In genomic region chr3:157464283-157464682, GRCh38 we compare ENCODE assay signal across 31 cellular contexts. TPM values are rescaled to one million over a fixed set of nuclear protein-coding genes. Genes with fewer than 3 reads are reported as not detected.
DNase-seq lines count a peak whose midpoint lies in the region; ATAC-seq and TF ChIP-seq lines count a peak whose summit lies in the region.
"Had no signal": no experiment of that assay in that cellular context is flagged by ENCODE, and none has a peak within 500 bp of the region (broad histone marks: within the 10 kb centered on the region; RNA-seq: fewer than 3 reads in every experiment).

No MANE protein-coding gene starts in this region.

- H3K4me3 ChIP-seq in mesenchymal stem cell (ENCODE audit: insufficient read depth in 1 of 2, low read depth in 1 of 2, low read length in 2 of 2) (no peak overlapping the region), neuronal stem cell (ENCODE audit: low read length in 2 of 2) (no peak overlapping the region)
- H3K4me3 ChIP-seq: BLaER1 treated with 17β-estradiol and CSF1 and Interleukin-3, amounts not matched to agents 10 nM and 100 nM; coronary artery; HAP-1; lower lobe of right lung; SJCRH30; suprapubic skin; upper lobe of right lung had no signal

- no peak overlapping the region for H3K27ac Mint-ChIP-seq in chondrocyte (ENCODE audit: unreplicated experiment)
- H3K27ac Mint-ChIP-seq: activated naive CD4-positive, alpha-beta T cell treated with anti-CD3 and anti-CD28 coated beads, Interleukin-2, amount 50 U/mL, for 24 hours; IgD-negative memory B cell; natural killer cell treated with Interleukin-12 subunit alpha and Interleukin-12 subunit beta and Interleukin-15 and Interleukin-18, amount 100 ng/mL, for 72 hours had no signal

- H2BK12ac ChIP-seq in mesenchymal stem cell (ENCODE audit: low read length in 2 of 2) (no peak overlapping the region), neuronal stem cell (ENCODE audit: low read length) (no peak overlapping the region)

- H2BK5ac ChIP-seq in mesenchymal stem cell (ENCODE audit: low read depth, low read length, poor library complexity, severe bottlenecking) = peak overlapping the region; percentile 22
- no peak overlapping the region for H2BK5ac ChIP-seq in neuronal stem cell (ENCODE audit: low read length)

- WGBS in mesenchymal stem cell = 87% methylated on average over 2 of the region's 3 CpGs
- WGBS in neuronal stem cell (ENCODE audit: extremely low coverage in 2 of 2, insufficient read length in 2 of 2, insufficient replicate concordance in 1 of 2), 2 donors = no CpG with 5 or more reads among the region's 3 CpGs

- no peaks in the 10 kb centered on the region for H3K36me3 Mint-ChIP-seq in chondrocyte (ENCODE audit: low read depth)
- H3K36me3 Mint-ChIP-seq: activated naive CD4-positive, alpha-beta T cell treated with anti-CD3 and anti-CD28 coated beads, Interleukin-2, amount 50 U/mL, for 24 hours; IgD-negative memory B cell; natural killer cell treated with Interleukin-12 subunit alpha and Interleukin-12 subunit beta and Interleukin-15 and Interleukin-18, amount 100 ng/mL, for 72 hours had no signal

- ATAC-seq in GM21381 (IDR thresholded peaks at IDR 0.05; ENCODE audit: unreplicated experiment) = no peak
- ATAC-seq: lower lobe of right lung; natural killer cell treated with Interleukin-12 subunit alpha and Interleukin-12 subunit beta and Interleukin-15 and Interleukin-18, amount 100 ng/mL, for 72 hours; upper lobe of right lung had no signal

- H3K4ac ChIP-seq in mesenchymal stem cell (ENCODE audit: low read depth in 1 of 2, low read length in 2 of 2) (no peak overlapping the region), neuronal stem cell (ENCODE audit: low read length) (no peak overlapping the region)

- no peaks in the 10 kb centered on the region for H3K9me3 Mint-ChIP-seq in chondrocyte (ENCODE audit: low read depth)
- H3K9me3 Mint-ChIP-seq: activated naive CD4-positive, alpha-beta T cell treated with anti-CD3 and anti-CD28 coated beads, Interleukin-2, amount 50 U/mL, for 24 hours; IgD-negative memory B cell had no signal

- no peak overlapping the region for H4K8ac ChIP-seq in mesenchymal stem cell (ENCODE audit: low read length)
- no peak overlapping the region for H4K8ac ChIP-seq in neuronal stem cell (ENCODE audit: low read depth, low read length)

- H3K18ac ChIP-seq in mesenchymal stem cell (ENCODE audit: low read depth in 1 of 2, low read length in 2 of 2) (no peak overlapping the region), neuronal stem cell (ENCODE audit: low read length) (no peak overlapping the region)

- peak overlapping the region; percentile 77 for H3K27ac ChIP-seq in mesenchymal stem cell (ENCODE audit: low read length, poor library complexity, severe bottlenecking)
- H3K27ac ChIP-seq in neuronal stem cell (replicated peaks; ENCODE audit: low read length) = no peak overlapping the region
- H3K27ac ChIP-seq: BLaER1 treated with 17β-estradiol and CSF1 and Interleukin-3, amounts not matched to agents 10 nM and 100 nM; coronary artery; epithelial cell of prostate; lower lobe of right lung; SJCRH30; suprapubic skin; upper lobe of right lung; WERI-Rb-1 had no signal

- H3K27me3 Mint-ChIP-seq in chondrocyte (ENCODE audit: low read depth) = no peaks in the 10 kb centered on the region
- H3K27me3 Mint-ChIP-seq: IgD-negative memory B cell; natural killer cell treated with Interleukin-12 subunit alpha and Interleukin-12 subunit beta and Interleukin-15 and Interleukin-18, amount 100 ng/mL, for 72 hours had no signal

- H3K4me1 Mint-ChIP-seq in chondrocyte (ENCODE audit: low read depth) = peaks cover 14% of the 10 kb centered on the region
- H3K4me1 Mint-ChIP-seq: activated naive CD4-positive, alpha-beta T cell treated with anti-CD3 and anti-CD28 coated beads, Interleukin-2, amount 50 U/mL, for 24 hours had no signal

- H4K91ac ChIP-seq in mesenchymal stem cell (ENCODE audit: low read length) (no peak overlapping the region), neuronal stem cell (ENCODE audit: low read depth, low read length, poor library complexity) (no peak overlapping the region)

- H2BK15ac ChIP-seq in mesenchymal stem cell (ENCODE audit: low read depth, poor library complexity, severe bottlenecking) (no peak overlapping the region), neuronal stem cell (ENCODE audit: low read length) (no peak overlapping the region)

- H3K9ac ChIP-seq in mesenchymal stem cell (ENCODE audit: low read length) (no peak overlapping the region), neuronal stem cell (ENCODE audit: low read depth, low read length, poor library complexity) (no peak overlapping the region)
- H3K9ac ChIP-seq: BLaER1 treated with 17β-estradiol and CSF1 and Interleukin-3, amounts not matched to agents 10 nM and 100 nM had no signal

- H3K4me3 Mint-ChIP-seq in chondrocyte (ENCODE audit: unreplicated experiment) = no peak overlapping the region
- H3K4me3 Mint-ChIP-seq: activated naive CD4-positive, alpha-beta T cell treated with anti-CD3 and anti-CD28 coated beads, Interleukin-2, amount 50 U/mL, for 24 hours; IgD-negative memory B cell; natural killer cell treated with Interleukin-12 subunit alpha and Interleukin-12 subunit beta and Interleukin-15 and Interleukin-18, amount 100 ng/mL, for 72 hours had no signal

- H3K9me3 ChIP-seq in mesenchymal stem cell (ENCODE audit: control insufficient read depth, low read length) = no peaks in the 10 kb centered on the region
- no peaks in the 10 kb centered on the region for H3K9me3 ChIP-seq in neuronal stem cell (replicated peaks in 1 of 2; ENCODE audit: control insufficient read depth in 2 of 2, insufficient read depth in 1 of 2, low read depth in 1 of 2, low read length in 2 of 2)
- H3K9me3 ChIP-seq: BLaER1 treated with 17β-estradiol and CSF1 and Interleukin-3, amounts not matched to agents 10 nM and 100 nM; HAP-1; lower lobe of right lung; suprapubic skin; upper lobe of right lung had no signal

- H3K79me1 ChIP-seq in mesenchymal stem cell (replicated peaks; ENCODE audit: low read length, poor library complexity, severe bottlenecking) = peaks cover 3% of the 10 kb centered on the region
- H3K79me1 ChIP-seq in neuronal stem cell (ENCODE audit: low read depth, low read length) = no peaks in the 10 kb centered on the region

- H3K4me2 ChIP-seq in mesenchymal stem cell (ENCODE audit: low read length, poor library complexity, severe bottlenecking) = no peak overlapping the region
- H3K4me2 ChIP-seq in neuronal stem cell (ENCODE audit: insufficient read depth, low read length, poor library complexity, severe bottlenecking) = no peak overlapping the region
- H3K4me2 ChIP-seq: BLaER1 treated with 17β-estradiol and CSF1 and Interleukin-3, amounts not matched to agents 10 nM and 100 nM had no signal

- H3K23ac ChIP-seq in mesenchymal stem cell (ENCODE audit: low read length in 2 of 2) (no peak overlapping the region), neuronal stem cell (ENCODE audit: low read depth, low read length, poor library complexity) (no peak overlapping the region)

- H2AFZ ChIP-seq in mesenchymal stem cell (ENCODE audit: low read depth, low read length) (no peak overlapping the region), neuronal stem cell (ENCODE audit: low read length) (no peak overlapping the region)

- no peak for TF ChIP-seq CTCF in chondrocyte (IDR thresholded peaks at IDR 0.05)

- DNase-seq in HCEC 1CT (peak; percentile 55), NCI-H2171 (lab: John Stamatoyannopoulos, UW) (peak; percentile 23), fibroblast of gingiva (ENCODE audit: low read depth) (peak; percentile 68), mesenchymal stem cell (peak; percentile 20), chondrocyte (ENCODE audit: low spot score) (no peak), neuronal stem cell (ENCODE audit: low spot score) (no peak), putamen (ENCODE audit: low spot score) (no peak)
- DNase-seq: activated CD4-positive, alpha-beta T cell treated with anti-CD3 and anti-CD28 coated beads for 48 hours; DMS153; effector memory CD4-positive, alpha-beta T cell; foreskin melanocyte; lower lobe of right lung; NCI-H187 treated with DMSO at 0.1 percent for 48 hours; NCI-H345; NCI-H748 treated with DMSO at 0.1 percent for 48 hours; stimulated activated CD4-positive, alpha-beta T cell treated with anti-CD3 and anti-CD28 coated beads, Interleukin-1b, Interleukin-23, amount 100 ng/mL, for 48 hours; stimulated activated naive CD4-positive, alpha-beta T cell treated with Interleukin-2 at 50 U/mL for 16 hours; T1000; upper lobe of right lung; WERI-Rb-1 had no signal

- peaks cover 11% of the 10 kb centered on the region for H3K4me1 ChIP-seq in mesenchymal stem cell (ENCODE audit: control insufficient read depth, insufficient read depth, low read depth, low read length)
- no peaks in the 10 kb centered on the region for H3K4me1 ChIP-seq in neuronal stem cell (ENCODE audit: control insufficient read depth in 2 of 2, insufficient read depth in 1 of 2, low read depth in 1 of 2, low read length in 2 of 2)
- H3K4me1 ChIP-seq: HAP-1, lower lobe of right lung, upper lobe of right lung had no signal

- H3K36me3 ChIP-seq in mesenchymal stem cell (ENCODE audit: control insufficient read depth in 1 of 2, insufficient read depth in 2 of 2, low read depth in 1 of 2, low read length in 2 of 2) (peaks cover 0 to 3% of the 10 kb centered on the region in 2 experiments), neuronal stem cell (replicated peaks in 1 of 2; ENCODE audit: control insufficient read depth in 2 of 2, insufficient read depth in 2 of 2, low read length in 2 of 2) (peaks cover 0 to 6% of the 10 kb centered on the region in 2 donors)
- H3K36me3 ChIP-seq: BLaER1 treated with 17β-estradiol and CSF1 and Interleukin-3, amounts not matched to agents 10 nM and 100 nM; HAP-1; SJCRH30; suprapubic skin; upper lobe of right lung; WERI-Rb-1 had no signal

- H3K27me3 ChIP-seq in mesenchymal stem cell (ENCODE audit: control insufficient read depth in 1 of 2, insufficient read depth in 1 of 2, low read length in 2 of 2) (no peaks in the 10 kb centered on the region), neuronal stem cell (ENCODE audit: control insufficient read depth in 3 of 3, insufficient read depth in 3 of 3, low read depth in 1 of 3, low read length in 3 of 3) (no peaks in the 10 kb centered on the region)
- H3K27me3 ChIP-seq: BLaER1 treated with 17β-estradiol and CSF1 and Interleukin-3, amounts not matched to agents 10 nM and 100 nM; SJCRH30; suprapubic skin; upper lobe of right lung had no signal

- H2AK5ac ChIP-seq in mesenchymal stem cell (ENCODE audit: low read length, severe bottlenecking) = peak overlapping the region; percentile 31
- no peak overlapping the region for H2AK5ac ChIP-seq in neuronal stem cell (ENCODE audit: low read depth, low read length)

- no peak overlapping the region for H3K14ac ChIP-seq in mesenchymal stem cell (ENCODE audit: low read length in 2 of 2)
- H3K14ac ChIP-seq in neuronal stem cell (ENCODE audit: low read length) = no peak overlapping the region

- no peak overlapping the region for H2BK120ac ChIP-seq in mesenchymal stem cell (ENCODE audit: low read depth, low read length)
- H2BK120ac ChIP-seq in neuronal stem cell (ENCODE audit: low read depth, low read length) = no peak overlapping the region

RNA-seq across cellular contexts. Expression of gene PTX3, which starts 27.6 kb away (rescaled TPM):
- 14.6 TPM for polyA plus RNA-seq in mesenchymal stem cell (2013, experiment 1 of 2)
- 15.4 TPM for polyA plus RNA-seq in mesenchymal stem cell (2013, experiment 2 of 2)
- 14.9 to 41.2 TPM (median 40.2 TPM) in 3 replicates for total RNA-seq in chondrocyte
- 24.6 TPM for polyA plus RNA-seq in neuronal stem cell (2013, experiment 1 of 2)
- polyA plus RNA-seq in neuronal stem cell (2013, experiment 2 of 2) = 25.5 TPM
- total RNA-seq: activated CD8-positive, alpha-beta memory T cell treated with anti-CD3 and anti-CD28 coated beads for 36 hours; natural killer cell treated with Interleukin-12 subunit alpha and Interleukin-12 subunit beta and Interleukin-15 and Interleukin-18, amount 100 ng/mL, for 72 hours; SJCRH30 had no signal
- polyA plus RNA-seq: IgD-negative memory B cell had no signal

RNA-seq across cellular contexts. Expression of gene VEPH1, which starts 38.9 kb away (rescaled TPM):
- 2.2 TPM for polyA plus RNA-seq in mesenchymal stem cell (2013, experiment 1 of 2)
- polyA plus RNA-seq in mesenchymal stem cell (2013, experiment 2 of 2) = 2.2 TPM
- 2.2 to 4.3 TPM (median 3.1 TPM) in 3 replicates for total RNA-seq in chondrocyte
- polyA plus RNA-seq in neuronal stem cell (2013, experiment 1 of 2) = 5.5 TPM
- 5.1 TPM for polyA plus RNA-seq in neuronal stem cell (2013, experiment 2 of 2)
- total RNA-seq: activated CD8-positive, alpha-beta memory T cell treated with anti-CD3 and anti-CD28 coated beads for 36 hours; natural killer cell treated with Interleukin-12 subunit alpha and Interleukin-12 subunit beta and Interleukin-15 and Interleukin-18, amount 100 ng/mL, for 72 hours; SJCRH30 had no signal
- polyA plus RNA-seq: IgD-negative memory B cell had no signal

Comparison
In these comparisons a context has a peak if more than half of its experiments do, and no peak if none do; other contexts are left out.
1. DNase-seq: peak in HCEC 1CT (single experiment), NCI-H2171 (single experiment), fibroblast of gingiva (single experiment) and mesenchymal stem cell (single experiment); none in chondrocyte (single experiment), neuronal stem cell (single experiment) and putamen (single experiment).